In the genomic region with DNA sequence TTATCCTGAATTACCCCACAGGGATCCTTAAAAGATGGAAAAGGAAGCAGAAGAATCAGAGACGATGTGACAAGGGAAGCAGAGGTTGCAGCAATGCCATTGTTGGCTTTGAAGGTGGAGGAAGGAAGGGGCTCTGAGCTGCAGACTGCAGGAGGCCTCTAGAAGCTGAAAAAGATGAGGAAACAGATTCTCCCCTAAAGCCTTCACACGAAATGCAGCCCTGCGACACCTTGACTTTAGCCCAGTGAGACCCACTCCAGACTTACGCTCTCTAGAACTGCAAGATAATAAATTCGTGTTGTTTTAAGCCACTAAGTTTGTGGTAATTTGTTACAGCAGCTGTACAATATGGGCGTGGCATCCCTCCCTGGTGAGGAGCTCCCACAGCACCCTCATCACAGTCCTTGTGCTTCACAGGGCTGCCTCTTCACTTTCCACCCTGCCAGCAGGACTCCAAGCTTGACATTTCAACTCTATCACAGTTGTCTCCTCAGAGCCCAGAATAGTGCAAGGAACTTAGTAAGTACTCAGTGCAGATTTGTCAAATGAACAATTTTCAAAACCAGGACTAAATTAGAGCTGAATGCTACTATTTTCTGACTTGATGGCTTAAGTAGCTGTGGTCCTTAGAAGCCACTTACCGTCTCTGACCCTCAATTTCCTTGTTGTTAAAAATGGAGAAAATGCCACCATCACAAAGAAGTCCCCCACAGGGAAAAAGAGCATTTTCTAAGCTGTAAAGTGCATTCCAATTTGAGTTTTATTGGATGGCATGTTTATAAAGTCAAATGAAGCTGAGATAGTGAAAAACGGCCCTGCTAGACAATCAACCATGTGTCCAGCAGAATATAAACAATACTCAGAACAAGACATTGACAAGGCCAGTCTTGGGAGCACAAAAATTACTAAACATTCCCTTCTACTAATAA, we compare ENCODE assay signal across 1 cellular context.
TF ChIP-seq lines count a peak whose summit lies in the region.

No MANE protein-coding gene starts in this region.

TF ChIP-seq in GM12878, 131 proteins besides CTCF, POLR2A, EP300 and RAD21:
- TF ChIP-seq CHD1 (IDR thresholded peaks at IDR 0.05; ENCODE audit: low read depth, low read length) (no peak), POU2F2 (IDR thresholded peaks at IDR 0.05; ENCODE audit: borderline replicate concordance, low read depth, low read length) (0 out of 3 replicates have a peak, but pooled peaks have one; percentile 18)
- TF ChIP-seq, protein P1, sequence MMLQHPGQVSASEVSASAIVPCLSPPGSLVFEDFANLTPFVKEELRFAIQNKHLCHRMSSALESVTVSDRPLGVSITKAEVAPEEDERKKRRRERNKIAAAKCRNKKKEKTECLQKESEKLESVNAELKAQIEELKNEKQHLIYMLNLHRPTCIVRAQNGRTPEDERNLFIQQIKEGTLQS (IDR thresholded peaks at IDR 0.05; ENCODE audit: borderline replicate concordance, extremely low read depth, low read depth, low read length) = no peak
TF ChIP-seq in GM12878: peak in this region for 1.
